ENCODE assay signal across 1 cellular context in the genomic region with DNA sequence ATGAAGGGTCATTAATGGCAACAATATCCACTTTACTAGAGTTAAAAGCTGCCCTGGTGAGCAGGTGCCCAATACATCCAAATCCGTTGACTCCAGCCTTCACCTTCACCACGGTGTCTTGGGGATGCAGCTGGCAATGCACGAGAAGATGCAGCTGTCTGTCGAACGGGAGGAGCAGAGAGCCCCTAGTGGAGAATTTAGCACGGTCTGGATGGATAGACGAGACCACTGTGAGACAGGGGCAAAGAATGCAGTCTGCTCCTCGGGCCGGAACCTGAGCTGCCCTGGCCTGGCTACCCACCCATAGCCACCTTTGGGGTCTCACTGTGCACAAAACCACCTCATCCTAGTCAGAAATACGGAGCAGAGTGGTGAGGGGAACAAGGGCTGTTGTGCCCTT.
TF ChIP-seq lines count a peak whose summit lies in the region.

No MANE protein-coding gene starts in this region.

TF ChIP-seq in IMR-90, 13 proteins besides CTCF, POLR2A, EP300 and RAD21:
- no peak for TF ChIP-seq ELK1 (IDR thresholded peaks at IDR 0.05; ENCODE audit: borderline replicate concordance, low read depth, low read length)
- TF ChIP-seq BHLHE40 (IDR thresholded peaks at IDR 0.05; ENCODE audit: low read depth, low read length), result no peak
TF ChIP-seq in IMR-90: peak in this region for 0.
